In genomic region chr7:65239324-65239706, GRCh38 we compare ENCODE assay signal across 12 cellular contexts.
A peak's percentile ranks its signal among the peaks of the same experiment; 100 is the strongest.
DNase-seq lines count a peak whose midpoint lies in the region; ATAC-seq and TF ChIP-seq lines count a peak whose summit lies in the region.
"Had no signal": no experiment of that assay in that cellular context is flagged by ENCODE, and none has a peak within 500 bp of the region (broad histone marks: within the 10 kb centered on the region; RNA-seq: fewer than 3 reads in every experiment).

No MANE protein-coding gene starts in this region.

- peaks cover 11% of the 10 kb centered on the region for H3K4me1 Mint-ChIP-seq in endodermal cell
- peaks cover 0 to 18% (median 5%) of the 10 kb centered on the region in 4 donors for H3K4me1 Mint-ChIP-seq in naive thymus-derived CD8-positive, alpha-beta T cell

- WGBS in IMR-90 (ENCODE audit: extremely low coverage in 2 of 2, insufficient read length in 1 of 2), 2 experiments: 49% methylated on average over 5 of the region's 20 CpGs; no CpG with 5 or more reads in 1 of the 2 experiments
- 67 to 93% methylated on average over 3 to 20 of the region's 20 CpGs for WGBS in endodermal cell (ENCODE audit: insufficient coverage in 1 of 2, insufficient read length in 1 of 2), 2 experiments
- no CpG with 5 or more reads among the region's 20 CpGs for WGBS in neuronal stem cell (ENCODE audit: extremely low coverage in 2 of 2, insufficient read length in 2 of 2, insufficient replicate concordance in 1 of 2), 2 donors

- peaks cover 23% of the 10 kb centered on the region for H3K27me3 Mint-ChIP-seq in endodermal cell (ENCODE audit: insufficient read depth)
- peaks cover 8 to 70% (median 34%) of the 10 kb centered on the region in 5 donors for H3K27me3 Mint-ChIP-seq in naive thymus-derived CD8-positive, alpha-beta T cell

- H4K91ac ChIP-seq in IMR-90 (ENCODE audit: insufficient read depth, low read depth, low read length) (no peak overlapping the region), neuronal stem cell (ENCODE audit: low read depth, low read length, poor library complexity) (no peak overlapping the region)

- H3K9me1 ChIP-seq in IMR-90 (ENCODE audit: insufficient read depth, low read length): no peaks in the 10 kb centered on the region

- H3K27me3 ChIP-seq in IMR-90 (ENCODE audit: control insufficient read depth, insufficient read depth, low read length) (peaks cover 1% of the 10 kb centered on the region; the same call in 1 of the 2 replicates), endodermal cell (ENCODE audit: control insufficient read depth, insufficient read depth, low read length, poor library complexity, severe bottlenecking) (no peaks in the 10 kb centered on the region), neuronal stem cell (ENCODE audit: control insufficient read depth in 3 of 3, insufficient read depth in 3 of 3, low read depth in 1 of 3, low read length in 3 of 3) (peaks cover 0 to 10% (median 3%) of the 10 kb centered on the region in 3 experiments)
- H3K27me3 ChIP-seq: SJSA1 had no signal

- H3K79me1 ChIP-seq in IMR-90 (ENCODE audit: low read depth in 1 of 2, low read length in 2 of 2) (no peaks in the 10 kb centered on the region), neuronal stem cell (ENCODE audit: low read depth, low read length) (no peaks in the 10 kb centered on the region)

- H3K9me3 ChIP-seq in IMR-90 (ENCODE audit: control insufficient read depth, insufficient read depth, low read length): no peaks in the 10 kb centered on the region
- no peaks in the 10 kb centered on the region for H3K9me3 ChIP-seq in endodermal cell (ENCODE audit: control insufficient read depth, low read length)
- peaks cover 1 to 3% of the 10 kb centered on the region in 2 donors for H3K9me3 ChIP-seq in neuronal stem cell (replicated peaks in 1 of 2; ENCODE audit: control insufficient read depth in 2 of 2, insufficient read depth in 1 of 2, low read depth in 1 of 2, low read length in 2 of 2)
- H3K9me3 ChIP-seq: SJSA1 had no signal

- H3K56ac ChIP-seq in IMR-90 (ENCODE audit: extremely low read depth, insufficient read depth, low read length): no peak overlapping the region

- H3K14ac ChIP-seq in IMR-90 (replicated peaks; ENCODE audit: low read depth, low read length) (no peak overlapping the region), neuronal stem cell (ENCODE audit: low read length) (peak overlapping the region; percentile 56)

- peak overlapping the region; percentile 29 for H3K27ac ChIP-seq in 22Rv1
- H3K27ac ChIP-seq in IMR-90 (ENCODE audit: insufficient read depth, low read length): no peak overlapping the region
- H3K27ac ChIP-seq in endodermal cell (ENCODE audit: low read depth, low read length): no peak overlapping the region
- H3K27ac ChIP-seq in neuronal stem cell (replicated peaks; ENCODE audit: low read length): no peak overlapping the region
- H3K27ac ChIP-seq: SJSA1 had no signal

- H3K4ac ChIP-seq in IMR-90 (ENCODE audit: low read depth, low read length) (no peak overlapping the region), neuronal stem cell (ENCODE audit: low read length) (no peak overlapping the region)

- no peaks in the 10 kb centered on the region for H3K36me3 ChIP-seq in IMR-90 (ENCODE audit: control insufficient read depth, insufficient read depth, low read length)
- no peaks in the 10 kb centered on the region for H3K36me3 ChIP-seq in endodermal cell (ENCODE audit: control insufficient read depth, insufficient read depth, low read length)
- no peaks in the 10 kb centered on the region for H3K36me3 ChIP-seq in neuronal stem cell (replicated peaks in 1 of 2; ENCODE audit: control insufficient read depth in 2 of 2, insufficient read depth in 2 of 2, low read length in 2 of 2)
- H3K36me3 ChIP-seq: SJSA1 had no signal

- no peak overlapping the region for H3K27ac Mint-ChIP-seq in endodermal cell
- H3K27ac Mint-ChIP-seq in naive thymus-derived CD8-positive, alpha-beta T cell: no peak overlapping the region

- H2BK20ac ChIP-seq in IMR-90 (ENCODE audit: low read depth, low read length): no peak overlapping the region

- no peak for TF ChIP-seq POLR2A in IMR-90 (IDR thresholded peaks at IDR 0.05; ENCODE audit: low read depth, low read length)

- peak overlapping the region; percentile 41 for H2BK12ac ChIP-seq in neuronal stem cell (ENCODE audit: low read length)

- H2AK5ac ChIP-seq in IMR-90 (ENCODE audit: low read depth, low read length): no peak overlapping the region
- H2AK5ac ChIP-seq in neuronal stem cell (ENCODE audit: low read depth, low read length): peak overlapping the region; percentile 66

- H3K4me1 ChIP-seq in IMR-90 (ENCODE audit: control insufficient read depth, insufficient read depth, low read length) (no peaks in the 10 kb centered on the region), endodermal cell (ENCODE audit: control insufficient read depth, insufficient read depth, low read length) (peaks cover 4% of the 10 kb centered on the region), neuronal stem cell (ENCODE audit: control insufficient read depth in 2 of 2, insufficient read depth in 1 of 2, low read depth in 1 of 2, low read length in 2 of 2) (peaks cover 0 to 3% of the 10 kb centered on the region in 2 donors)
- H3K4me1 ChIP-seq: SJSA1 had no signal

- H3K9ac ChIP-seq in IMR-90 (ENCODE audit: low read depth, low read length): no peak overlapping the region
- no peak overlapping the region for H3K9ac ChIP-seq in endodermal cell (ENCODE audit: extremely low read depth, low read length, poor library complexity, severe bottlenecking)
- no peak overlapping the region for H3K9ac ChIP-seq in neuronal stem cell (ENCODE audit: low read depth, low read length, poor library complexity)

- no peak for TF ChIP-seq RAD21 in IMR-90 (IDR thresholded peaks at IDR 0.05; ENCODE audit: low read length)

- dilution Hi-C loops in IMR-90 (cut with HindIII; ENCODE audit: low sequenced_read_pairs, unreplicated experiment): no loop called here

- peak overlapping the region; percentile 49 for H2AFZ ChIP-seq in IMR-90 (replicated peaks; ENCODE audit: low read length, poor library complexity)
- peak overlapping the region; percentile 99 for H2AFZ ChIP-seq in neuronal stem cell (ENCODE audit: low read length)

- no peak overlapping the region for H3K4me2 ChIP-seq in IMR-90 (ENCODE audit: low read depth, low read length)
- peak overlapping the region; percentile 80 for H3K4me2 ChIP-seq in neuronal stem cell (ENCODE audit: insufficient read depth, low read length, poor library complexity, severe bottlenecking)

- intact Hi-C loops in IMR-90 (cut with micrococcal nuclease): no loop called here

- H2AK9ac ChIP-seq in IMR-90 (replicated peaks; ENCODE audit: low read depth, low read length, poor library complexity): no peak overlapping the region

- in situ Hi-C loops in IMR-90 (cut with MboI; ENCODE audit: low sequenced_read_pairs): no loop called here

- peak overlapping the region; percentile 62 for H3K4me3 Mint-ChIP-seq in endodermal cell
- H3K4me3 Mint-ChIP-seq in naive thymus-derived CD8-positive, alpha-beta T cell: peak overlapping the region in 2 of 10 donors; percentile 31 to 62

- H3K9me3 Mint-ChIP-seq in endodermal cell: no peaks in the 10 kb centered on the region
- no peaks in the 10 kb centered on the region for H3K9me3 Mint-ChIP-seq in naive thymus-derived CD8-positive, alpha-beta T cell

- H3K18ac ChIP-seq in IMR-90 (ENCODE audit: low read depth, low read length) (no peak overlapping the region), neuronal stem cell (ENCODE audit: low read length) (peak overlapping the region; percentile 76)

- peaks cover 4% of the 10 kb centered on the region for H3K36me3 Mint-ChIP-seq in endodermal cell (ENCODE audit: low read depth)
- H3K36me3 Mint-ChIP-seq in naive thymus-derived CD8-positive, alpha-beta T cell: no peaks in the 10 kb centered on the region

- no peak for DNase-seq in IMR-90
- no peak for DNase-seq in endodermal cell
- DNase-seq in neuronal stem cell (ENCODE audit: low spot score): no peak
- no peak for DNase-seq in cerebellar nuclear complex (lab: John Stamatoyannopoulos, UW)
- no peak for DNase-seq in naive thymus-derived CD8-positive, alpha-beta T cell
- no peak for DNase-seq in hippocampal formation (lab: John Stamatoyannopoulos, UW)
- DNase-seq: effector CD4-positive, alpha-beta T cell; NCI-H2029 treated with DMSO at 0.1 percent for 48 hours; stimulated activated CD4-positive, alpha-beta T cell treated with anti-CD3 and anti-CD28 coated beads, Interleukin-2, amount 100 ng/mL, for 24 hours had no signal

- TF ChIP-seq CTCF in 22Rv1 (IDR thresholded peaks at IDR 0.05) (no peak), IMR-90 (conservative IDR thresholded peaks at IDR 0.05; ENCODE audit: low read depth, low read length) (no peak), endodermal cell (conservative IDR thresholded peaks at IDR 0.05) (no peak)

- CTCF ChIA-PET in IMR-90 (lab: Yijun Ruan, JAX): no interaction called here

- no TSS peak for BruUV-seq in IMR-90 (replicated peaks; lab: Mats Ljungman, UMichigan)

- no peak overlapping the region for H3K23ac ChIP-seq in IMR-90 (ENCODE audit: low read depth, low read length)
- peak overlapping the region; percentile 87 for H3K23ac ChIP-seq in neuronal stem cell (ENCODE audit: low read depth, low read length, poor library complexity)

- POLR2A ChIA-PET in IMR-90 (lab: Charles Lee; ENCODE audit: unreplicated experiment): no interaction called here
- POLR2A ChIA-PET in naive thymus-derived CD8-positive, alpha-beta T cell (lab: Charles Lee): no interaction called here

- H4K5ac ChIP-seq in IMR-90 (ENCODE audit: low read depth, low read length): no peak overlapping the region

- H2BK120ac ChIP-seq in IMR-90 (ENCODE audit: low read depth, low read length) (no peak overlapping the region), neuronal stem cell (ENCODE audit: low read depth, low read length) (no peak overlapping the region)

- H4K8ac ChIP-seq in IMR-90 (ENCODE audit: low read depth in 2 of 2, low read length in 2 of 2) (no peak overlapping the region), neuronal stem cell (ENCODE audit: low read depth, low read length) (peak overlapping the region; percentile 72)

- no peak overlapping the region; the same call in 1 of the 2 replicates for H3K4me3 ChIP-seq in IMR-90 (ENCODE audit: insufficient read depth, low read depth, low read length)
- no peak overlapping the region for H3K4me3 ChIP-seq in endodermal cell (ENCODE audit: low read length)
- peak overlapping the region; percentile 52 to 67 for H3K4me3 ChIP-seq in neuronal stem cell (ENCODE audit: low read length in 2 of 2)

- no peaks in the 10 kb centered on the region for H4K20me1 ChIP-seq in IMR-90 (ENCODE audit: insufficient read depth, low read length)

- H2BK5ac ChIP-seq in IMR-90 (ENCODE audit: low read depth, low read length, poor library complexity, severe bottlenecking) (no peak overlapping the region), neuronal stem cell (ENCODE audit: low read length) (peak overlapping the region; percentile 53)

- ATAC-seq in IMR-90 (ENCODE audit: low read depth) (no peak), HG03378 (IDR thresholded peaks at IDR 0.05; ENCODE audit: unreplicated experiment) (no peak)
- no peak for ATAC-seq in naive thymus-derived CD8-positive, alpha-beta T cell

- H2BK15ac ChIP-seq in IMR-90 (ENCODE audit: low read depth, low read length) (no peak overlapping the region), neuronal stem cell (ENCODE audit: low read length) (no peak overlapping the region)

TF ChIP-seq in IMR-90, 13 proteins besides CTCF, POLR2A, EP300 and RAD21 (continues in another document):
- TF ChIP-seq MXI1 (IDR thresholded peaks at IDR 0.05; ENCODE audit: borderline replicate concordance, low read depth, low read length) (no peak), RCOR1 (IDR thresholded peaks at IDR 0.05; ENCODE audit: insufficient replicate concordance, low read length) (no peak)

Comparison
In these comparisons a context has a peak if more than half of its experiments do, and no peak if none do; other contexts are left out.
1. H3K4me3 ChIP-seq: peak in neuronal stem cell (2 of 2); none in IMR-90 (single experiment) and endodermal cell (single experiment).